Comparison of ENCODE assay signal across 36 cellular contexts in genomic region chr7:151544183-151544582, GRCh38. TPM values are rescaled to one million over a fixed set of nuclear protein-coding genes. Genes with fewer than 3 reads are reported as not detected.
DNase-seq lines count a peak whose midpoint lies in the region; ATAC-seq, FAIRE-seq and TF ChIP-seq lines count a peak whose summit lies in the region.
"Had no signal": no experiment of that assay in that cellular context is flagged by ENCODE, and none has a peak within 500 bp of the region (broad histone marks: within the 10 kb centered on the region; RNA-seq: fewer than 3 reads in every experiment).

No MANE protein-coding gene starts in this region.

- H3K9me3 Mint-ChIP-seq in osteocyte (ENCODE audit: unreplicated experiment) = no peaks in the 10 kb centered on the region
- H3K9me3 Mint-ChIP-seq in stimulated activated naive B cell treated with anti-CD40 and anti-IgM and Interleukin-4, amounts not matched to agents 10 μg/mL and 1 μg/mL and 100 μg/mL, for 72 hours = no peaks in the 10 kb centered on the region
- H3K9me3 Mint-ChIP-seq: CD4-positive, alpha-beta T cell; CD4-positive, CD25-positive, alpha-beta regulatory T cell; CD8-positive, alpha-beta memory T cell; CD8-positive, alpha-beta T cell had no signal

- CTCF ChIA-PET in HepG2 (lab: Yijun Ruan, JAX; ENCODE audit: low intra/inter-chr PET ratio, low total read pairs) (no interaction called here), A549 (lab: Yijun Ruan, JAX) (interaction anchor here (0.8 kb wide), 1 partner anchor 89 kb away, joined by 3 read pairs; no protein-coding TSS in a partner anchor), K562 (lab: Yijun Ruan, JAX; ENCODE audit: low intra/inter-chr PET ratio) (no interaction called here)

- TF ChIP-seq POLR2A in HepG2 (IDR thresholded peaks at IDR 0.05; ENCODE audit: insufficient read depth in 1 of 2, low read depth in 2 of 2, low read length in 2 of 2) (no peak), right lobe of liver (IDR thresholded peaks at IDR 0.05) (no peak), A549 (IDR thresholded peaks at IDR 0.05; ENCODE audit: low read length) (no peak), K562 (conservative IDR thresholded peaks at IDR 0.05) (no peak)

- peaks cover 4% of the 10 kb centered on the region for H3K27me3 Mint-ChIP-seq in osteocyte (ENCODE audit: unreplicated experiment)
- peaks cover 32 to 36% of the 10 kb centered on the region in 2 donors for H3K27me3 Mint-ChIP-seq in stimulated activated naive B cell treated with anti-CD40 and anti-IgM and Interleukin-4, amounts not matched to agents 10 μg/mL and 1 μg/mL and 100 μg/mL, for 72 hours

- in situ Hi-C loops in HepG2 (cut with HindIII; ENCODE audit: extremely low pct_ligation_motif_present, low pct_unique_long_range_greater_than_20kb) (no loop called here), K562 (cut with MboI) (no loop called here)

- H3K4me1 Mint-ChIP-seq in osteocyte (ENCODE audit: unreplicated experiment) = peaks cover 1% of the 10 kb centered on the region
- peaks cover 0 to under 1% of the 10 kb centered on the region in 2 donors for H3K4me1 Mint-ChIP-seq in stimulated activated naive B cell treated with anti-CD40 and anti-IgM and Interleukin-4, amounts not matched to agents 10 μg/mL and 1 μg/mL and 100 μg/mL, for 72 hours
- H3K4me1 Mint-ChIP-seq: B cell; CD14-positive monocyte; CD8-positive, alpha-beta memory T cell had no signal

- no peak overlapping the region for H3K27ac Mint-ChIP-seq in osteocyte (ENCODE audit: unreplicated experiment)
- H3K27ac Mint-ChIP-seq in stimulated activated naive B cell treated with anti-CD40 and anti-IgM and Interleukin-4, amounts not matched to agents 10 μg/mL and 1 μg/mL and 100 μg/mL, for 72 hours = no peak overlapping the region
- H3K27ac Mint-ChIP-seq: B cell; CD14-positive monocyte; CD4-positive, alpha-beta memory T cell; CD4-positive, alpha-beta T cell; CD4-positive, CD25-positive, alpha-beta regulatory T cell; CD8-positive, alpha-beta T cell had no signal

- POLR2A ChIA-PET in HepG2 (lab: Yijun Ruan, JAX) = no interaction called here
- POLR2A ChIA-PET in A549 (lab: Yijun Ruan, JAX) = no interaction called here
- POLR2A ChIA-PET in K562 (lab: Yijun Ruan, JAX) = no interaction called here

- TF ChIP-seq RAD21 in HepG2 (CRISPR knock-in tag; IDR thresholded peaks at IDR 0.05) (no peak), A549 (conservative IDR thresholded peaks at IDR 0.05 in 1 of 2, IDR thresholded peaks at IDR 0.05 in 1 of 2) (no peak), K562 (CRISPR knock-in tag; conservative IDR thresholded peaks at IDR 0.05 in 1 of 2, IDR thresholded peaks at IDR 0.05 in 1 of 2) (no peak)

- H3K27me3 ChIP-seq in HepG2 (ENCODE audit: control insufficient read depth in 1 of 2, insufficient read depth in 2 of 2, low read length in 2 of 2) (peaks cover 4 to 32% of the 10 kb centered on the region in 2 experiments; a peak in 4 of 5 replicates), right lobe of liver (no peaks in the 10 kb centered on the region), K562 (ENCODE audit: control insufficient read depth in 2 of 2, insufficient read depth in 2 of 2, low read length in 2 of 2) (peaks cover 58 to 74% of the 10 kb centered on the region in 2 experiments)
- H3K27me3 ChIP-seq: BLaER1; BLaER1 treated with 17β-estradiol and CSF1 and Interleukin-3, amounts not matched to agents 10 nM and 100 nM had no signal

- H3K79me2 ChIP-seq in HepG2 (ENCODE audit: insufficient read depth, low read length) (no peaks in the 10 kb centered on the region), K562 (ENCODE audit: control insufficient read depth, insufficient read depth, low read length) (no peaks in the 10 kb centered on the region)

- no peaks in the 10 kb centered on the region for H3K4me1 ChIP-seq in HepG2 (ENCODE audit: insufficient read depth, low read length)
- no peaks in the 10 kb centered on the region for H3K4me1 ChIP-seq in right lobe of liver
- no peaks in the 10 kb centered on the region for H3K4me1 ChIP-seq in A549
- no peaks in the 10 kb centered on the region for H3K4me1 ChIP-seq in K562 (replicated peaks in 1 of 2; ENCODE audit: control insufficient read depth in 2 of 2, insufficient read depth in 2 of 2, low read length in 2 of 2)
- H3K4me1 ChIP-seq: Caco-2 had no signal

- DNase-seq in HepG2 (ENCODE audit: low spot score) = no peak
- no peak for DNase-seq in right lobe of liver
- DNase-seq in A549 (ENCODE audit: low read depth in 1 of 2, low spot score in 1 of 2) = no peak
- no peak for DNase-seq in K562 (ENCODE audit: extremely low read depth in 1 of 4, low spot score in 3 of 4)
- DNase-seq in osteocyte (ENCODE audit: extremely low spot score, unreplicated experiment) = peak; percentile 38
- DNase-seq in dedifferentiated amniotic fluid mesenchymal stem cell (ENCODE audit: extremely low spot score) = no peak
- no peak for DNase-seq in activated CD8-positive, alpha-beta memory T cell treated with anti-CD3 and anti-CD28 coated beads, Interleukin-2, amount 50 U/mL, for 4 hours
- no peak for DNase-seq in stimulated activated naive B cell treated with anti-CD40 and anti-IgM and Interleukin-4, amounts not matched to agents 10 μg/mL and 1 μg/mL and 100 μg/mL, for 72 hours
- DNase-seq: 8988T; ACHN; AML-193; BE2C; C1 segment of cervical spinal cord; Caco-2; Calu3; CD4-positive, alpha-beta memory T cell; CD4-positive, alpha-beta T cell; CD4-positive, CD25-positive, alpha-beta regulatory T cell; CD8-positive, alpha-beta memory T cell; CD8-positive, alpha-beta T cell; COR-L47; DMS 273 treated with DMSO at 0.1 percent for 48 hours; DMS153; DMS53; DMS79; DMS79 treated with DMSO at 0.1 percent for 48 hours; DND-41; EL had no signal

- H3K4me3 ChIP-seq in HepG2 (replicated peaks in 1 of 3; ENCODE audit: insufficient read depth in 1 of 3, low read depth in 2 of 3, low read length in 3 of 3) = no peak overlapping the region
- H3K4me3 ChIP-seq in right lobe of liver = no peak overlapping the region
- no peak overlapping the region for H3K4me3 ChIP-seq in A549
- H3K4me3 ChIP-seq in K562 = no peak overlapping the region
- H3K4me3 ChIP-seq: BLaER1; BLaER1 treated with 17β-estradiol and CSF1 and Interleukin-3, amounts not matched to agents 10 nM and 100 nM had no signal

- H3K36me3 ChIP-seq in HepG2 (replicated peaks in 1 of 2; ENCODE audit: control insufficient read depth in 1 of 2, insufficient read depth in 2 of 2, low read length in 2 of 2) (no peaks in the 10 kb centered on the region), right lobe of liver (no peaks in the 10 kb centered on the region), K562 (ENCODE audit: control insufficient read depth, insufficient read depth, low read length) (no peaks in the 10 kb centered on the region)
- H3K36me3 ChIP-seq: BE2C; BLaER1; BLaER1 treated with 17β-estradiol and CSF1 and Interleukin-3, amounts not matched to agents 10 nM and 100 nM had no signal

- H3K36me3 Mint-ChIP-seq in osteocyte (ENCODE audit: unreplicated experiment) = no peaks in the 10 kb centered on the region
- H3K36me3 Mint-ChIP-seq in stimulated activated naive B cell treated with anti-CD40 and anti-IgM and Interleukin-4, amounts not matched to agents 10 μg/mL and 1 μg/mL and 100 μg/mL, for 72 hours = no peaks in the 10 kb centered on the region
- H3K36me3 Mint-ChIP-seq: CD14-positive monocyte; CD4-positive, alpha-beta memory T cell; CD4-positive, CD25-positive, alpha-beta regulatory T cell; CD8-positive, alpha-beta memory T cell; CD8-positive, alpha-beta T cell had no signal

- H3K9me1 ChIP-seq in K562 (ENCODE audit: control insufficient read depth, insufficient read depth, low read length) = no peaks in the 10 kb centered on the region

- BruUV-seq in HepG2 (replicated peaks; lab: Mats Ljungman, UMichigan) (no TSS peak), K562 (replicated peaks; lab: Mats Ljungman, UMichigan) (no TSS peak)

- no peak overlapping the region for H3K4me3 Mint-ChIP-seq in osteocyte (ENCODE audit: unreplicated experiment)
- no peak overlapping the region for H3K4me3 Mint-ChIP-seq in stimulated activated naive B cell treated with anti-CD40 and anti-IgM and Interleukin-4, amounts not matched to agents 10 μg/mL and 1 μg/mL and 100 μg/mL, for 72 hours
- H3K4me3 Mint-ChIP-seq: B cell; CD14-positive monocyte; CD4-positive, alpha-beta memory T cell; CD4-positive, alpha-beta T cell; CD8-positive, alpha-beta memory T cell; CD8-positive, alpha-beta T cell had no signal

- TF ChIP-seq CTCF in HepG2 (CRISPR knock-in tag; IDR thresholded peaks at IDR 0.05) (no peak), right lobe of liver (IDR thresholded peaks at IDR 0.05) (no peak), A549 (IDR thresholded peaks at IDR 0.05) (no peak), K562 (IDR thresholded peaks at IDR 0.05 in 2 of 3, conservative IDR thresholded peaks at IDR 0.05 in 1 of 3; ENCODE audit: insufficient read depth in 2 of 3, low read depth in 1 of 3, low read length in 3 of 3) (no peak), osteocyte (IDR thresholded peaks at IDR 0.05) (no peak)

- H3K4me2 ChIP-seq in HepG2 (ENCODE audit: low read depth, low read length) = no peak overlapping the region
- no peak overlapping the region for H3K4me2 ChIP-seq in A549
- no peak overlapping the region for H3K4me2 ChIP-seq in K562 (ENCODE audit: insufficient read depth, low read length)
- H3K4me2 ChIP-seq: BLaER1 had no signal

- H4K20me1 ChIP-seq in HepG2 (ENCODE audit: insufficient read depth, low read length) = no peaks in the 10 kb centered on the region
- H4K20me1 ChIP-seq in K562 (replicated peaks; ENCODE audit: control insufficient read depth, insufficient read depth, low read length) = no peaks in the 10 kb centered on the region
- H4K20me1 ChIP-seq: BLaER1; BLaER1 treated with 17β-estradiol and CSF1 and Interleukin-3, amounts not matched to agents 10 nM and 100 nM had no signal

- ATAC-seq in HepG2 (no peak), right lobe of liver (no peak), A549 (no peak), K562 (no peak)
- ATAC-seq in stimulated activated naive B cell treated with anti-CD40 and anti-IgM and Interleukin-4, amounts not matched to agents 10 μg/mL and 1 μg/mL and 100 μg/mL, for 72 hours (replicated peaks) = no peak
- ATAC-seq: CD8-positive, alpha-beta T cell had no signal

- H3K9ac ChIP-seq in HepG2 (ENCODE audit: insufficient read depth, low read depth, low read length) = no peak overlapping the region
- H3K9ac ChIP-seq in K562 (ENCODE audit: insufficient read depth in 1 of 2, low read depth in 2 of 2, low read length in 2 of 2) = no peak overlapping the region
- H3K9ac ChIP-seq: BLaER1; BLaER1 treated with 17β-estradiol and CSF1 and Interleukin-3, amounts not matched to agents 10 nM and 100 nM had no signal

- intact Hi-C loops in HepG2 (cut with micrococcal nuclease; ENCODE audit: unreplicated experiment) (no loop called here), right lobe of liver (cut with DNase I) (no loop called here), K562 (cut with micrococcal nuclease) (no loop called here)

- no peak overlapping the region for H2AFZ ChIP-seq in HepG2 (ENCODE audit: low read length)
- no peak overlapping the region for H2AFZ ChIP-seq in K562 (ENCODE audit: low read depth, low read length)

- no peak overlapping the region for H3K27ac ChIP-seq in HepG2 (ENCODE audit: extremely low read length, insufficient read depth, low read length)
- H3K27ac ChIP-seq in right lobe of liver = no peak overlapping the region
- H3K27ac ChIP-seq in A549 = no peak overlapping the region
- H3K27ac ChIP-seq in K562 (ENCODE audit: extremely low read depth, low read depth, low read length) = no peak overlapping the region
- H3K27ac ChIP-seq: 22Rv1; BLaER1; BLaER1 treated with 17β-estradiol and CSF1 and Interleukin-3, amounts not matched to agents 10 nM and 100 nM; C4-2B had no signal

- FAIRE-seq in HepG2 (lab: Jason Lieb, UNC) (no peak), A549 (lab: Jason Lieb, UNC) (no peak), K562 (lab: Jason Lieb, UNC) (no peak)
- FAIRE-seq: A204.1, D721Med had no signal

- TF ChIP-seq EP300 in HepG2 (IDR thresholded peaks at IDR 0.05; ENCODE audit: low read depth in 2 of 2, low read length in 2 of 2) (no peak), HepG2 (CRISPR knock-in tag; IDR thresholded peaks at IDR 0.05; ENCODE audit: borderline replicate concordance) (no peak), A549 (IDR thresholded peaks at IDR 0.05) (no peak), K562 (IDR thresholded peaks at IDR 0.05; ENCODE audit: low read length) (no peak)

- H3K9me3 ChIP-seq in HepG2 (ENCODE audit: low read length) = no peaks in the 10 kb centered on the region
- no peaks in the 10 kb centered on the region for H3K9me3 ChIP-seq in right lobe of liver
- no peaks in the 10 kb centered on the region for H3K9me3 ChIP-seq in A549
- H3K9me3 ChIP-seq in K562 (replicated peaks; ENCODE audit: control insufficient read depth, insufficient read depth, low read depth, low read length) = no peaks in the 10 kb centered on the region
- H3K9me3 ChIP-seq: BE2C, BLaER1, Caco-2 had no signal

RNA-seq across cellular contexts. Expression of gene RHEB, which starts 24.5 kb away (rescaled TPM):
- total RNA-seq in HepG2 (2016; rRNA removed; fragmentation: Illumina TruSeq; extraction: Trizol) = 77.6 and 90.9 TPM in 2 replicates
- total RNA-seq in HepG2 (2016; cell fraction: cytosol; rRNA removed; fragmentation: Illumina TruSeq; extraction: Trizol; ENCODE audit: low read depth) = 70.9 and 80.9 TPM in 2 replicates
- 75.1 and 83.8 TPM in 2 replicates for total RNA-seq in HepG2 (2016; cell fraction: insoluble cytoplasmic fraction; rRNA removed; fragmentation: Illumina TruSeq; extraction: Trizol)
- total RNA-seq in HepG2 (2016; cell fraction: membrane; rRNA removed; fragmentation: Illumina TruSeq; extraction: Trizol) = 105 and 115 TPM in 2 replicates
- 29.7 and 32.4 TPM in 2 replicates for total RNA-seq in HepG2 (2016; cell fraction: nucleus; rRNA removed; fragmentation: Illumina TruSeq; extraction: Trizol)
- 37.2 and 55.0 TPM in 2 replicates for polyA plus RNA-seq in HepG2 (2011; rRNA removed)
- 20.7 and 28.6 TPM in 2 replicates for polyA plus RNA-seq in HepG2 (2011; cell fraction: cytosol; rRNA removed)
- polyA plus RNA-seq in HepG2 (2011; cell fraction: nucleus; rRNA removed) = 7.2 and 8.6 TPM in 2 replicates
- polyA plus RNA-seq in HepG2 (2012) = 61.6 and 83.9 TPM in 2 replicates
- polyA plus RNA-seq in HepG2 (2016; cell fraction: cytosol; fragmentation: Illumina TruSeq; extraction: Trizol; ENCODE audit: low read depth) = 82.9 and 126 TPM in 2 replicates
- polyA plus RNA-seq in HepG2 (2016; cell fraction: insoluble cytoplasmic fraction; fragmentation: Illumina TruSeq; extraction: Trizol; ENCODE audit: low read depth) = 120 and 127 TPM in 2 replicates
- polyA plus RNA-seq in HepG2 (2016; cell fraction: membrane; fragmentation: Illumina TruSeq; extraction: Trizol; ENCODE audit: low read depth) = 109 and 144 TPM in 2 replicates
- 75.2 and 77.3 TPM in 2 replicates for polyA plus RNA-seq in HepG2 (2016; cell fraction: nucleus; fragmentation: Illumina TruSeq; extraction: Trizol; ENCODE audit: insufficient read depth, low read depth)
- polyA minus RNA-seq in HepG2 (2011; rRNA and poly(A)+ RNA removed; ENCODE audit: low replicate concordance) = 5.0 and 15.8 TPM in 2 replicates
- polyA minus RNA-seq in HepG2 (2011; cell fraction: cytosol; rRNA and poly(A)+ RNA removed) = 22.2 and 27.0 TPM in 2 replicates
- 18.4 and 21.8 TPM in 2 replicates for polyA minus RNA-seq in HepG2 (2011; cell fraction: nucleus; rRNA and poly(A)+ RNA removed)
- 10 to 100 TPM; 33.4 to 55.3 (median 49.7) TPM for total RNA-seq in right lobe of liver
- 148 and 198 TPM in 2 replicates for polyA plus RNA-seq in A549 (2011; rRNA removed)
- polyA plus RNA-seq in A549 (2012; cell fraction: cytosol; rRNA removed) = 61.9 and 65.5 TPM in 2 replicates
- 27.8 and 48.0 TPM in 2 replicates for polyA plus RNA-seq in A549 (2012; cell fraction: nucleus; rRNA removed)
- 102 to 112 TPM (median 110 TPM) in 3 replicates for polyA plus RNA-seq in A549 (2017; fragmentation: RNase III; extraction: RNeasy Plus Mini Kit Qiagen cat#74134 plus additional on column Dnase treatment)
- 15.0 and 17.8 TPM in 2 replicates for polyA minus RNA-seq in A549 (2011; rRNA and poly(A)+ RNA removed)
- 35.9 and 119 TPM in 2 replicates for total RNA-seq in K562 (2011; cell fraction: chromatin; rRNA removed; ENCODE audit: low replicate concordance)
- total RNA-seq in K562 (2011; cell fraction: nucleolus; rRNA removed) = 22.3 and 24.1 TPM in 2 replicates
- 69.2 and 108 TPM in 2 replicates for total RNA-seq in K562 (2011; cell fraction: nucleoplasm; rRNA removed)
- 122 and 126 TPM in 2 replicates for total RNA-seq in K562 (2014; rRNA removed)
- total RNA-seq in K562 (2014; rRNA removed; fragmentation: Illumina TruSeq; extraction: Trizol) = 213 and 243 TPM in 2 replicates
- 168 and 182 TPM in 2 replicates for total RNA-seq in K562 (2015; rRNA removed; fragmentation: Illumina TruSeq; extraction: Trizol)
- 156 and 162 TPM in 2 replicates for total RNA-seq in K562 (2021)
- 139 and 249 TPM in 2 replicates for polyA plus RNA-seq in K562 (2011; rRNA removed)
- polyA plus RNA-seq in K562 (2011; cell fraction: cytosol; rRNA removed) = 56.0 and 60.3 TPM in 2 replicates
- polyA plus RNA-seq in K562 (2011; cell fraction: nucleus; rRNA removed) = 30.6 and 47.5 TPM in 2 replicates
- polyA plus RNA-seq in K562 (2012) = 144 and 166 TPM in 2 replicates
- 152 and 189 TPM in 2 replicates for polyA plus RNA-seq in K562 (2014; fragmentation: Illumina TruSeq; extraction: Trizol)
- polyA plus RNA-seq in K562 (2014; fragmentation: Nextera tagmentation; extraction: Ambion mirVana) = 10 to 100 TPM; 28.5 to 35.3 TPM
- 205 and 230 TPM in 2 replicates for polyA plus RNA-seq in K562 (2014; rRNA removed)
- polyA minus RNA-seq in K562 (2011; rRNA and poly(A)+ RNA removed) = 73.7 and 78.8 TPM in 2 replicates
- 30.4 and 62.8 TPM in 2 replicates for polyA minus RNA-seq in K562 (2011; cell fraction: cytosol; rRNA and poly(A)+ RNA removed)
- 19.4 and 22.0 TPM in 2 replicates for polyA minus RNA-seq in K562 (2011; cell fraction: nucleus; rRNA and poly(A)+ RNA removed)
- total RNA-seq in osteocyte = 97.2 and 97.7 TPM in 2 replicates

Comparison
In these comparisons a context has a peak if more than half of its experiments do, and no peak if none do; other contexts are left out.
1. Of the 241 proteins assayed by ChIP-seq in both HepG2 and K562: peak only in HepG2: MAFF; only in K562: none; in both: none; in neither: 239; mixed calls (peak in some experiments, not most) for 1.